21 cellular contexts compared by ENCODE assay signal in the genomic region with DNA sequence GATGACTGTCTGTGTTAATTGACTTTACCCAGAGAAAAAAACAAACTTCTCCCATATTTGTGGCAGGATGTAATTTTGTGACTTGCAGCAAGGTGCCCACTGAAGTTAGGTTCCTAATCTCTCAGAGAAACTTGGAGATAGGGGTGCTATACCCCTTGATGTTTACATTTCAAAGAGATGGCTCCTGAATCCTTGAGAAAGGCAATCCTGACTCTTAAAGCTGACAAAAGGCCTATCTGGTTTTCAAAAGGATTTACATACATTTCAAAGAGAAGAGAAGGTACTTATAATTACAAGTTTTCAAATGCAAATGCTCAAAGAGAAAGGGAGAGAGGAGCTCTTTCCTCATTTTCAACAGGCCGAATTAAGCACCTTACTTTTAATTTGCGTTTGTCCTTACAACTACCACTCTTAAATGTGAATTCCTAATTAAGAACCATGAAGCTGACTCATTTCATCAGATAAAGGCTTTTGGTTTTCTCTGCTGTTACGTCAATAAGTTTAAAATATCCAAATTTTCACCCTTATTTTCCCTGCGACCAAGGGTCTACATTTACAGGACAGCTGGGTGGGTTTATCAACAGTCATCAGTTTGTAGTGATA.
"Had no signal": no experiment of that assay in that cellular context is flagged by ENCODE, and none has a peak within 500 bp of the region (broad histone marks: within the 10 kb centered on the region; RNA-seq: fewer than 3 reads in every experiment).

No MANE protein-coding gene starts in this region.

- H3K36me3 Mint-ChIP-seq: activated CD8-positive, alpha-beta memory T cell treated with anti-CD3 and anti-CD28 coated beads, Interleukin-2, amount 10 ng/mL, durations not matched to agents 7 days and 5 days; activated naive CD4-positive, alpha-beta T cell treated with anti-CD3 and anti-CD28 coated beads, Interleukin-2, amount 50 U/mL, for 24 hours; brain had no signal

- ATAC-seq: activated CD8-positive, alpha-beta memory T cell treated with anti-CD3 and anti-CD28 coated beads, Interleukin-2, amount 10 ng/mL, durations not matched to agents 7 days and 5 days; effector memory CD8-positive, alpha-beta T cell; right lobe of liver; SK-N-SH treated with all-trans-retinoic acid at 6 μM for 48 hours; upper lobe of right lung had no signal

- H3K27me3 ChIP-seq: adrenal gland, gastrocnemius medialis, heart left ventricle, right lobe of liver, suprapubic skin, upper lobe of right lung had no signal

- H3K9me3 Mint-ChIP-seq: activated naive CD4-positive, alpha-beta T cell treated with anti-CD3 and anti-CD28 coated beads, Interleukin-2, amount 50 U/mL, for 24 hours; dendritic cell treated with granulocyte-macrophage colony-stimulating factor and Interleukin-4, amounts not matched to agents 40 ng/mL and 50 ng/mL, for 4 days; stimulated activated naive CD8-positive, alpha-beta T cell treated with anti-CD3 and anti-CD28 coated beads, Interleukin-15, Interleukin-2, amounts not matched to agents 100 ng/mL and 50 ng/mL, for 24 hours had no signal

- H3K27ac Mint-ChIP-seq: activated CD8-positive, alpha-beta memory T cell treated with anti-CD3 and anti-CD28 coated beads, Interleukin-2, amount 10 ng/mL, durations not matched to agents 7 days and 5 days; activated naive CD4-positive, alpha-beta T cell treated with anti-CD3 and anti-CD28 coated beads, Interleukin-2, amount 50 U/mL, for 24 hours; dendritic cell treated with granulocyte-macrophage colony-stimulating factor and Interleukin-4, amounts not matched to agents 40 ng/mL and 50 ng/mL, for 4 days; effector memory CD8-positive, alpha-beta T cell; mesothelial cell of epicardium; nephron progenitor cell; stimulated activated naive CD8-positive, alpha-beta T cell treated with anti-CD3 and anti-CD28 coated beads, Interleukin-15, Interleukin-2, amounts not matched to agents 100 ng/mL and 50 ng/mL, for 24 hours had no signal

- DNase-seq: activated CD4-positive, alpha-beta T cell treated with anti-CD3 and anti-CD28 coated beads for 1 hour; activated CD4-positive, alpha-beta T cell treated with anti-CD3 and anti-CD28 coated beads, Interleukin-2, amount 50 U/mL, for 48 hours; activated CD8-positive, alpha-beta memory T cell treated with anti-CD3 and anti-CD28 coated beads, Interleukin-2, amount 10 ng/mL, durations not matched to agents 7 days and 5 days; activated effector memory CD4-positive, alpha-beta T cell treated with Interleukin-2 at 50 U/mL for 16 hours; activated T-cell treated with anti-CD3 and anti-CD28 coated beads, Interleukin-2, amount 50 U/mL, for 1 hour; effector memory CD8-positive, alpha-beta T cell; nephron progenitor cell; right lobe of liver; T-helper 1 cell; upper lobe of right lung had no signal

- H3K27ac ChIP-seq: adrenal gland, psoas muscle, right lobe of liver, suprapubic skin, upper lobe of right lung had no signal

- H3K4me3 Mint-ChIP-seq: activated CD8-positive, alpha-beta memory T cell treated with anti-CD3 and anti-CD28 coated beads, Interleukin-2, amount 10 ng/mL, durations not matched to agents 7 days and 5 days; activated naive CD4-positive, alpha-beta T cell treated with anti-CD3 and anti-CD28 coated beads, Interleukin-2, amount 50 U/mL, for 24 hours; brain; dendritic cell treated with granulocyte-macrophage colony-stimulating factor and Interleukin-4, amounts not matched to agents 40 ng/mL and 50 ng/mL, for 4 days; effector memory CD8-positive, alpha-beta T cell; mesothelial cell of epicardium; nephron progenitor cell; stimulated activated naive CD8-positive, alpha-beta T cell treated with anti-CD3 and anti-CD28 coated beads, Interleukin-15, Interleukin-2, amounts not matched to agents 100 ng/mL and 50 ng/mL, for 24 hours had no signal

- H3K4me1 Mint-ChIP-seq: activated CD8-positive, alpha-beta memory T cell treated with anti-CD3 and anti-CD28 coated beads, Interleukin-2, amount 10 ng/mL, durations not matched to agents 7 days and 5 days; activated naive CD4-positive, alpha-beta T cell treated with anti-CD3 and anti-CD28 coated beads, Interleukin-2, amount 50 U/mL, for 24 hours had no signal

- H3K4me1 ChIP-seq: adrenal gland, gastrocnemius medialis, heart left ventricle, psoas muscle, right lobe of liver, suprapubic skin, upper lobe of right lung had no signal

- H3K27me3 Mint-ChIP-seq: activated CD8-positive, alpha-beta memory T cell treated with anti-CD3 and anti-CD28 coated beads, Interleukin-2, amount 10 ng/mL, durations not matched to agents 7 days and 5 days; activated naive CD4-positive, alpha-beta T cell treated with anti-CD3 and anti-CD28 coated beads, Interleukin-2, amount 50 U/mL, for 24 hours; brain; dendritic cell treated with granulocyte-macrophage colony-stimulating factor and Interleukin-4, amounts not matched to agents 40 ng/mL and 50 ng/mL, for 4 days; effector memory CD8-positive, alpha-beta T cell; stimulated activated naive CD8-positive, alpha-beta T cell treated with anti-CD3 and anti-CD28 coated beads, Interleukin-15, Interleukin-2, amounts not matched to agents 100 ng/mL and 50 ng/mL, for 24 hours had no signal

- H3K4me3 ChIP-seq: adrenal gland, gastrocnemius medialis, heart left ventricle, psoas muscle, right lobe of liver, suprapubic skin, upper lobe of right lung had no signal

- H3K9me3 ChIP-seq: adrenal gland, gastrocnemius medialis, psoas muscle, right lobe of liver, suprapubic skin, upper lobe of right lung had no signal

- H3K36me3 ChIP-seq: adrenal gland, gastrocnemius medialis, heart left ventricle, right lobe of liver, suprapubic skin, upper lobe of right lung had no signal
